In the genomic region with DNA sequence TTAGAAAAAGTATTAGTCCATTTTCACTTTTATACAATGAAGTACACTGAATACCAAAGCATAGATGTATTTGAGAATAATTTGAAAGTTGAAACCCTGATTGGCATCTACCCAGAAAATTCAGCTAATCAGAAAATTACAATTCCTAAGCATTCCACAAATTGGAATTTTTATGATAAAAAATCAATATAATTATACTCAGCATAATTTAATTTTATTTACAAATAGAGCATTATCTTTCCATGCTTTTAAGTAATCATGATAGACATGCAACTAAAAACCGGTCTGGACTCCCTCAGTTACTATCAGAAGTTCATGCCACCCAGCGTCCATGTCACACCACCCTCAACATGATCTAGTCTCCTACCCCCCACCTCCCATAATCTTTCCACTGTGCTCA, we compare ENCODE assay signal across 32 cellular contexts.
"Had no signal": no experiment of that assay in that cellular context is flagged by ENCODE, and none has a peak within 500 bp of the region (broad histone marks: within the 10 kb centered on the region; RNA-seq: fewer than 3 reads in every experiment).

No MANE protein-coding gene starts in this region.

- H3K27ac ChIP-seq: brain microvascular endothelial cell, RWPE1, VCaP had no signal

- H3K4me3 Mint-ChIP-seq: activated CD4-positive, alpha-beta memory T cell treated with anti-CD3 and anti-CD28 coated beads for 36 hours; activated CD4-positive, alpha-beta T cell treated with anti-CD3 and anti-CD28 coated beads for 36 hours; activated CD4-positive, alpha-beta T cell treated with anti-CD3 and anti-CD28 coated beads, Interleukin-2, amount 10 ng/mL, durations not matched to agents 7 days and 5 days; activated naive CD4-positive, alpha-beta T cell treated with anti-CD3 and anti-CD28 coated beads for 36 hours; activated T-cell treated with anti-CD3 and anti-CD28 coated beads, Interleukin-2, amount 50 U/mL, for 4 hours; activated T-helper 1 cell treated with anti-CD3 and anti-CD28 coated beads, Interleukin-12 subunit alpha, Interleukin-12 subunit beta, Interleukin-2, Interleukin-4 antibody, amounts not matched to agents 30 ng/mL and 10 ng/mL and 1 ng/mL, durations not matched to agents 14 hours and 24 hours and 36 hours had no signal

- H3K27me3 ChIP-seq: brain microvascular endothelial cell had no signal

- ATAC-seq: activated CD4-positive, alpha-beta T cell treated with anti-CD3 and anti-CD28 coated beads for 36 hours; activated naive CD4-positive, alpha-beta T cell treated with anti-CD3 and anti-CD28 coated beads, Interleukin-2, amount 50 U/mL, for 72 hours; activated T-cell treated with anti-CD3 and anti-CD28 coated beads, Interleukin-2, amount 50 U/mL, for 4 hours had no signal

- H3K36me3 Mint-ChIP-seq: activated CD4-positive, alpha-beta memory T cell treated with anti-CD3 and anti-CD28 coated beads for 36 hours; activated naive CD4-positive, alpha-beta T cell treated with anti-CD3 and anti-CD28 coated beads, Interleukin-2, amount 50 U/mL, for 72 hours had no signal

- DNase-seq: activated CD4-positive, alpha-beta memory T cell treated with anti-CD3 and anti-CD28 coated beads for 36 hours; activated CD4-positive, alpha-beta T cell treated with anti-CD3 and anti-CD28 coated beads for 36 hours; activated CD4-positive, alpha-beta T cell treated with anti-CD3 and anti-CD28 coated beads, Interleukin-2, amount 10 ng/mL, durations not matched to agents 7 days and 5 days; activated CD8-positive, alpha-beta memory T cell treated with anti-CD3 and anti-CD28 coated beads, Interleukin-2, amount 50 U/mL, for 4 hours; activated gamma-delta T cell treated with Interleukin-2 at 50 U/mL for 16 hours; activated naive CD4-positive, alpha-beta T cell treated with anti-CD3 and anti-CD28 coated beads for 36 hours; activated T-cell treated with anti-CD3 and anti-CD28 coated beads for 4 hours; activated T-cell treated with anti-CD3 and anti-CD28 coated beads, Interleukin-2, amount 50 U/mL, for 4 hours; amniotic stem cell; aorta; brain microvascular endothelial cell; central memory CD4-positive, alpha-beta T cell; IMR-90; Karpas-422; KBM-7; NCI-H1048; NCI-H1436; NCI-H1694 treated with DMSO at 0.1 percent for 48 hours; NCI-H2029; NCI-H510A; NCI-H526; NCI-H748 treated with DMSO at 0.1 percent for 48 hours; NK-92 treated with Interleukin-12 subunit alpha and Interleukin-12 subunit beta, amount 100 ng/mL, for 24 hours; PC-3; SW 1271; T-helper 1 cell; T-helper 2 cell; T-helper 9 cell had no signal

- H3K27me3 Mint-ChIP-seq: activated CD4-positive, alpha-beta memory T cell treated with anti-CD3 and anti-CD28 coated beads for 36 hours; activated CD4-positive, alpha-beta T cell treated with anti-CD3 and anti-CD28 coated beads for 36 hours had no signal

- H3K9me3 Mint-ChIP-seq: activated CD4-positive, alpha-beta memory T cell treated with anti-CD3 and anti-CD28 coated beads for 36 hours; activated CD4-positive, alpha-beta T cell treated with anti-CD3 and anti-CD28 coated beads, Interleukin-2, amount 10 ng/mL, durations not matched to agents 7 days and 5 days; activated naive CD4-positive, alpha-beta T cell treated with anti-CD3 and anti-CD28 coated beads for 36 hours; activated naive CD4-positive, alpha-beta T cell treated with anti-CD3 and anti-CD28 coated beads, Interleukin-2, amount 50 U/mL, for 72 hours; activated T-cell treated with anti-CD3 and anti-CD28 coated beads, Interleukin-2, amount 50 U/mL, for 4 hours; activated T-helper 1 cell treated with anti-CD3 and anti-CD28 coated beads, Interleukin-12 subunit alpha, Interleukin-12 subunit beta, Interleukin-2, Interleukin-4 antibody, amounts not matched to agents 30 ng/mL and 10 ng/mL and 1 ng/mL, durations not matched to agents 14 hours and 24 hours and 36 hours had no signal

- H3K36me3 ChIP-seq: brain microvascular endothelial cell had no signal

- H3K27ac Mint-ChIP-seq: activated CD4-positive, alpha-beta memory T cell treated with anti-CD3 and anti-CD28 coated beads for 36 hours; activated CD4-positive, alpha-beta T cell treated with anti-CD3 and anti-CD28 coated beads for 36 hours; activated CD4-positive, alpha-beta T cell treated with anti-CD3 and anti-CD28 coated beads, Interleukin-2, amount 10 ng/mL, durations not matched to agents 7 days and 5 days; activated naive CD4-positive, alpha-beta T cell treated with anti-CD3 and anti-CD28 coated beads for 36 hours; activated naive CD4-positive, alpha-beta T cell treated with anti-CD3 and anti-CD28 coated beads, Interleukin-2, amount 50 U/mL, for 72 hours; activated T-helper 1 cell treated with anti-CD3 and anti-CD28 coated beads, Interleukin-12 subunit alpha, Interleukin-12 subunit beta, Interleukin-2, Interleukin-4 antibody, amounts not matched to agents 30 ng/mL and 10 ng/mL and 1 ng/mL, durations not matched to agents 14 hours and 24 hours and 36 hours had no signal
